In genomic region chr14:81729622-81730021, GRCh38 we compare ENCODE assay signal across 27 cellular contexts.
"Had no signal": no experiment of that assay in that cellular context is flagged by ENCODE, and none has a peak within 500 bp of the region (broad histone marks: within the 10 kb centered on the region; RNA-seq: fewer than 3 reads in every experiment).

No MANE protein-coding gene starts in this region.

- H3K4me3 ChIP-seq: stomach, suprapubic skin, testis, thoracic aorta, thyroid gland, tibial artery, tibial nerve, transverse colon, upper lobe of left lung, upper lobe of right lung, uterus, vagina had no signal

- ATAC-seq: stimulated activated effector memory CD8-positive, alpha-beta T cell treated with anti-CD3 and anti-CD28 coated beads, Interleukin-12 subunit alpha, Interleukin-12 subunit beta, amount 100 ng/mL, for 72 hours; stimulated activated memory B cell treated with anti-CD40 and anti-IgM and Interleukin-4, amounts not matched to agents 10 μg/mL and 1 μg/mL and 100 μg/mL, for 72 hours; stimulated activated naive B cell treated with anti-CD40 and anti-IgM and Interleukin-4, amounts not matched to agents 10 μg/mL and 1 μg/mL and 100 μg/mL, for 72 hours; stimulated activated naive CD8-positive, alpha-beta T cell treated with anti-CD3 and anti-CD28 coated beads, Interleukin-15, amount 100 ng/mL, for 72 hours; stimulated activated naive CD8-positive, alpha-beta T cell treated with anti-CD3 and anti-CD28 coated beads, Interleukin-15, Interleukin-2, amounts not matched to agents 100 U/mL and 50 U/mL, for 24 hours; upper lobe of right lung had no signal

- H3K27ac ChIP-seq: stomach, suprapubic skin, testis, thoracic aorta, thyroid gland, tibial artery, tibial nerve, transverse colon, upper lobe of left lung, upper lobe of right lung, uterus, vagina had no signal

- H3K36me3 ChIP-seq: stomach, suprapubic skin, thoracic aorta, thyroid gland, tibial artery, tibial nerve, transverse colon, upper lobe of left lung, upper lobe of right lung, uterus, vagina had no signal

- H3K27me3 ChIP-seq: stomach, suprapubic skin, testis, thyroid gland, tibial artery, tibial nerve, transverse colon, upper lobe of left lung, upper lobe of right lung, uterus, vagina had no signal

- FAIRE-seq: urothelium cell line had no signal

- H3K9me3 ChIP-seq: stomach, suprapubic skin, testis, thoracic aorta, thyroid gland, tibial artery, transverse colon, upper lobe of left lung, upper lobe of right lung, uterus, vagina had no signal

- H3K4me1 ChIP-seq: stomach, suprapubic skin, testis, transverse colon, upper lobe of left lung, upper lobe of right lung, uterus, vagina had no signal

- DNase-seq: stimulated activated CD4-positive, alpha-beta T cell treated with anti-CD3 and anti-CD28 coated beads, Interleukin-2, amount 100 ng/mL, for 48 hours; stimulated activated CD4-positive, alpha-beta T cell treated with anti-CD3 and anti-CD28 coated beads, Interleukin-4, amount 100 ng/mL, for 1 hour; stimulated activated CD4-positive, alpha-beta T cell treated with anti-CD3 and anti-CD28 coated beads, Interleukin-4, amount 100 ng/mL, for 24 hours; stimulated activated CD4-positive, alpha-beta T cell treated with anti-CD3 and anti-CD28 coated beads, Interleukin-4, amount 100 ng/mL, for 4 hours; stimulated activated CD8-positive, alpha-beta memory T cell treated with anti-CD3 and anti-CD28 coated beads, Interleukin-4, amount 100 ng/mL, for 48 hours; stimulated activated naive B cell treated with anti-CD40 and anti-IgM and Interleukin-4, amounts not matched to agents 10 μg/mL and 1 μg/mL and 100 μg/mL, for 72 hours; stimulated activated naive CD4-positive, alpha-beta T cell; stimulated activated naive CD4-positive, alpha-beta T cell treated with Interleukin-2 at 50 U/mL for 16 hours; stimulated activated naive CD8-positive, alpha-beta T cell treated with anti-CD3 and anti-CD28 coated beads, Interleukin-15, amount 100 ng/mL, for 72 hours; stimulated activated naive CD8-positive, alpha-beta T cell treated with anti-CD3 and anti-CD28 coated beads, Interleukin-15, Interleukin-2, amounts not matched to agents 100 U/mL and 50 U/mL, for 24 hours; stomach; substantia nigra; testis; tibial artery; transverse colon; trophoblast cell; upper lobe of right lung; uterus had no signal
